ENCODE assay signal across 15 cellular contexts in the genomic region with DNA sequence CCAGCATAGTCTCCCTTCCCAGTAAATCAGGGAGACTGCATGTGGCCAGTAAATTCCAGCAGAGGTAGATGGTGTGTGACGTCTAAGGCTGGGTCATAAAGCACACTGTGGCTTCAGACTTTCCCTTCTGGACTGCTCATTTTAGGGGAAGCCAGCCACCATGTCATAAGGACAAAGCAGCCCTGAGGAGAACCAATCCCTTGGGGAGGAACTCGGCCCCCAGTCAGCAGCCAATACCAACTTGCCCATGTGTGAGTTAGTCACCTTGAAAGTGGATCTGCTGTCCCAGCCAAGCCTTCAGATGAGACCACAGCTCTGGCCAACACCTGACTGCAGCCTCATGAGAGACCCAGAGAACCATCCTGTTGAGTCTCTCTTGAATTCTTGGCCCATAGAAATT. TPM values are rescaled to one million over a fixed set of nuclear protein-coding genes. Genes with fewer than 3 reads are reported as not detected.
DNase-seq lines count a peak whose midpoint lies in the region; ATAC-seq and TF ChIP-seq lines count a peak whose summit lies in the region.
"Had no signal": no experiment of that assay in that cellular context is flagged by ENCODE, and none has a peak within 500 bp of the region (broad histone marks: within the 10 kb centered on the region; RNA-seq: fewer than 3 reads in every experiment).

No MANE protein-coding gene starts in this region.

- peak overlapping the region; percentile 84 for H3K27ac Mint-ChIP-seq in activated CD8-positive, alpha-beta T cell treated with anti-CD3 and anti-CD28 coated beads for 36 hours
- no peak overlapping the region for H3K27ac Mint-ChIP-seq in activated CD8-positive, alpha-beta T cell treated with anti-CD3 and anti-CD28 coated beads, Interleukin-2, amount 10 ng/mL, durations not matched to agents 7 days and 5 days
- peak overlapping the region; percentile 81 for H3K27ac Mint-ChIP-seq in stimulated activated naive CD8-positive, alpha-beta T cell treated with anti-CD3 and anti-CD28 coated beads, Interleukin-15, Interleukin-2, amounts not matched to agents 100 ng/mL and 50 ng/mL, for 24 hours
- H3K27ac Mint-ChIP-seq in activated naive CD8-positive, alpha-beta T cell treated with anti-CD3 and anti-CD28 coated beads for 36 hours: peak overlapping the region; percentile 74
- H3K27ac Mint-ChIP-seq: GM23338 had no signal

- H3K4me1 Mint-ChIP-seq in activated CD8-positive, alpha-beta T cell treated with anti-CD3 and anti-CD28 coated beads for 36 hours (ENCODE audit: low read depth): peaks cover 50% of the 10 kb centered on the region
- peaks cover 28% of the 10 kb centered on the region for H3K4me1 Mint-ChIP-seq in activated CD8-positive, alpha-beta T cell treated with anti-CD3 and anti-CD28 coated beads, Interleukin-2, amount 10 ng/mL, durations not matched to agents 7 days and 5 days (ENCODE audit: low read depth)
- H3K4me1 Mint-ChIP-seq in stimulated activated naive CD8-positive, alpha-beta T cell treated with anti-CD3 and anti-CD28 coated beads, Interleukin-15, Interleukin-2, amounts not matched to agents 100 ng/mL and 50 ng/mL, for 24 hours (ENCODE audit: low read depth): peaks cover 51% of the 10 kb centered on the region
- peaks cover 38% of the 10 kb centered on the region for H3K4me1 Mint-ChIP-seq in activated naive CD8-positive, alpha-beta T cell treated with anti-CD3 and anti-CD28 coated beads for 36 hours

- peak; percentile 48 for DNase-seq in activated CD8-positive, alpha-beta T cell treated with anti-CD3 and anti-CD28 coated beads for 36 hours
- DNase-seq in activated CD8-positive, alpha-beta T cell treated with anti-CD3 and anti-CD28 coated beads, Interleukin-2, amount 10 ng/mL, durations not matched to agents 7 days and 5 days: no peak
- DNase-seq in stimulated activated naive CD8-positive, alpha-beta T cell treated with anti-CD3 and anti-CD28 coated beads, Interleukin-15, Interleukin-2, amounts not matched to agents 100 U/mL and 50 U/mL, for 24 hours: no peak
- no peak for DNase-seq in activated naive CD8-positive, alpha-beta T cell treated with anti-CD3 and anti-CD28 coated beads for 36 hours
- DNase-seq in NCI-H82 (lab: John Stamatoyannopoulos, UW): no peak
- no peak for DNase-seq in caudate nucleus (lab: John Stamatoyannopoulos, UW)
- no peak for DNase-seq in NOMO-1 treated with dmso at 0.1 percent for 144 hours (lab: John Stamatoyannopoulos, UW; ENCODE audit: unreplicated experiment)
- DNase-seq: Caco-2, DMS153, NCI-H1105 treated with DMSO at 0.1 percent for 48 hours, NCI-H187 treated with DMSO at 0.1 percent for 48 hours, PC-9 had no signal

- H3K9me3 Mint-ChIP-seq in activated CD8-positive, alpha-beta T cell treated with anti-CD3 and anti-CD28 coated beads for 36 hours: peaks cover 29% of the 10 kb centered on the region
- peaks cover 11% of the 10 kb centered on the region for H3K9me3 Mint-ChIP-seq in activated CD8-positive, alpha-beta T cell treated with anti-CD3 and anti-CD28 coated beads, Interleukin-2, amount 10 ng/mL, durations not matched to agents 7 days and 5 days (ENCODE audit: insufficient read depth)
- peaks cover 20% of the 10 kb centered on the region for H3K9me3 Mint-ChIP-seq in stimulated activated naive CD8-positive, alpha-beta T cell treated with anti-CD3 and anti-CD28 coated beads, Interleukin-15, Interleukin-2, amounts not matched to agents 100 ng/mL and 50 ng/mL, for 24 hours
- peaks cover 27% of the 10 kb centered on the region for H3K9me3 Mint-ChIP-seq in activated naive CD8-positive, alpha-beta T cell treated with anti-CD3 and anti-CD28 coated beads for 36 hours
- H3K9me3 Mint-ChIP-seq: GM23338 had no signal

- H3K36me3 Mint-ChIP-seq in activated CD8-positive, alpha-beta T cell treated with anti-CD3 and anti-CD28 coated beads for 36 hours (ENCODE audit: low read depth): peaks cover 32% of the 10 kb centered on the region
- peaks cover 11% of the 10 kb centered on the region for H3K36me3 Mint-ChIP-seq in activated CD8-positive, alpha-beta T cell treated with anti-CD3 and anti-CD28 coated beads, Interleukin-2, amount 10 ng/mL, durations not matched to agents 7 days and 5 days (ENCODE audit: low read depth)
- H3K36me3 Mint-ChIP-seq in stimulated activated naive CD8-positive, alpha-beta T cell treated with anti-CD3 and anti-CD28 coated beads, Interleukin-15, Interleukin-2, amounts not matched to agents 100 ng/mL and 50 ng/mL, for 24 hours (ENCODE audit: low read depth): peaks cover 17% of the 10 kb centered on the region
- H3K36me3 Mint-ChIP-seq in activated naive CD8-positive, alpha-beta T cell treated with anti-CD3 and anti-CD28 coated beads for 36 hours: peaks cover 30% of the 10 kb centered on the region

- intact Hi-C loops in activated CD8-positive, alpha-beta T cell treated with anti-CD3 and anti-CD28 coated beads for 36 hours (cut with micrococcal nuclease): no loop called here

- no peak for ATAC-seq in activated CD8-positive, alpha-beta T cell treated with anti-CD3 and anti-CD28 coated beads for 36 hours
- ATAC-seq in activated CD8-positive, alpha-beta T cell treated with anti-CD3 and anti-CD28 coated beads, Interleukin-2, amount 10 ng/mL, durations not matched to agents 7 days and 5 days: no peak
- no peak for ATAC-seq in stimulated activated naive CD8-positive, alpha-beta T cell treated with anti-CD3 and anti-CD28 coated beads, Interleukin-15, Interleukin-2, amounts not matched to agents 100 U/mL and 50 U/mL, for 24 hours
- ATAC-seq: GM23338 had no signal

- peak overlapping the region; percentile 10 for H3K4me3 Mint-ChIP-seq in activated CD8-positive, alpha-beta T cell treated with anti-CD3 and anti-CD28 coated beads for 36 hours
- no peak overlapping the region for H3K4me3 Mint-ChIP-seq in activated CD8-positive, alpha-beta T cell treated with anti-CD3 and anti-CD28 coated beads, Interleukin-2, amount 10 ng/mL, durations not matched to agents 7 days and 5 days
- peak overlapping the region; percentile 17 for H3K4me3 Mint-ChIP-seq in stimulated activated naive CD8-positive, alpha-beta T cell treated with anti-CD3 and anti-CD28 coated beads, Interleukin-15, Interleukin-2, amounts not matched to agents 100 ng/mL and 50 ng/mL, for 24 hours
- no peak overlapping the region for H3K4me3 Mint-ChIP-seq in activated naive CD8-positive, alpha-beta T cell treated with anti-CD3 and anti-CD28 coated beads for 36 hours
- H3K4me3 Mint-ChIP-seq: GM23338 had no signal

- no peaks in the 10 kb centered on the region for H3K27me3 Mint-ChIP-seq in activated CD8-positive, alpha-beta T cell treated with anti-CD3 and anti-CD28 coated beads for 36 hours
- H3K27me3 Mint-ChIP-seq in activated CD8-positive, alpha-beta T cell treated with anti-CD3 and anti-CD28 coated beads, Interleukin-2, amount 10 ng/mL, durations not matched to agents 7 days and 5 days (ENCODE audit: low read depth): no peaks in the 10 kb centered on the region
- no peaks in the 10 kb centered on the region for H3K27me3 Mint-ChIP-seq in stimulated activated naive CD8-positive, alpha-beta T cell treated with anti-CD3 and anti-CD28 coated beads, Interleukin-15, Interleukin-2, amounts not matched to agents 100 ng/mL and 50 ng/mL, for 24 hours
- no peaks in the 10 kb centered on the region for H3K27me3 Mint-ChIP-seq in activated naive CD8-positive, alpha-beta T cell treated with anti-CD3 and anti-CD28 coated beads for 36 hours

- H3K27ac ChIP-seq in caudate nucleus (ENCODE audit: low read depth, low read length): no peak overlapping the region
- H3K27ac ChIP-seq: C4-2B had no signal

- no peak for TF ChIP-seq CTCF in activated CD8-positive, alpha-beta T cell treated with anti-CD3 and anti-CD28 coated beads for 36 hours (IDR thresholded peaks at IDR 0.05)

- CTCF ChIA-PET in activated CD8-positive, alpha-beta T cell treated with anti-CD3 and anti-CD28 coated beads for 36 hours (lab: Charles Lee): no interaction called here
- CTCF ChIA-PET in activated CD8-positive, alpha-beta T cell treated with anti-CD3 and anti-CD28 coated beads, Interleukin-2, amount 10 ng/mL, durations not matched to agents 7 days and 5 days (lab: Charles Lee): no interaction called here

- POLR2A ChIA-PET in activated CD8-positive, alpha-beta T cell treated with anti-CD3 and anti-CD28 coated beads for 36 hours (lab: Charles Lee): interaction anchor here (1.0 to 1.1 kb wide), 2 partner anchors 15 to 195 kb away, joined by 3 read pairs; no protein-coding TSS in a partner anchor
- POLR2A ChIA-PET in activated CD8-positive, alpha-beta T cell treated with anti-CD3 and anti-CD28 coated beads, Interleukin-2, amount 10 ng/mL, durations not matched to agents 7 days and 5 days (lab: Charles Lee): no interaction called here

RNA-seq across cellular contexts. Expression of a gene that starts 14.7 kb away (rescaled TPM):
- 100 to 1,000 TPM; 118 to 120 TPM for total RNA-seq in activated CD8-positive, alpha-beta T cell treated with anti-CD3 and anti-CD28 coated beads for 36 hours
- total RNA-seq in activated CD8-positive, alpha-beta T cell treated with anti-CD3 and anti-CD28 coated beads, Interleukin-2, amount 10 ng/mL, durations not matched to agents 7 days and 5 days: 10 to 100 TPM; 20.8 to 21.1 TPM
- 10 to 100 TPM; 74.9 to 77.8 TPM for total RNA-seq in activated naive CD8-positive, alpha-beta T cell treated with anti-CD3 and anti-CD28 coated beads for 36 hours

RNA-seq across cellular contexts. Expression of a gene that starts 35.2 kb away (rescaled TPM):
- total RNA-seq in activated CD8-positive, alpha-beta T cell treated with anti-CD3 and anti-CD28 coated beads for 36 hours: 1 to 10 TPM; 1.7 to 2.8 TPM
- total RNA-seq in activated CD8-positive, alpha-beta T cell treated with anti-CD3 and anti-CD28 coated beads, Interleukin-2, amount 10 ng/mL, durations not matched to agents 7 days and 5 days: not detected
- total RNA-seq in activated naive CD8-positive, alpha-beta T cell treated with anti-CD3 and anti-CD28 coated beads for 36 hours: under 1 TPM; 0.88 to 0.89 TPM

RNA-seq across cellular contexts. Expression of a gene that starts 52.7 kb away (rescaled TPM):
- 10 to 100 TPM; 42.9 to 43.4 TPM for total RNA-seq in activated CD8-positive, alpha-beta T cell treated with anti-CD3 and anti-CD28 coated beads for 36 hours
- total RNA-seq in activated CD8-positive, alpha-beta T cell treated with anti-CD3 and anti-CD28 coated beads, Interleukin-2, amount 10 ng/mL, durations not matched to agents 7 days and 5 days: 10 to 100 TPM; 51.7 to 55.4 TPM
- total RNA-seq in activated naive CD8-positive, alpha-beta T cell treated with anti-CD3 and anti-CD28 coated beads for 36 hours: 10 to 100 TPM; 36.5 to 38.6 TPM

Comparison
In these comparisons a context has a peak if more than half of its experiments do, and no peak if none do; other contexts are left out.
1. H3K4me3 Mint-ChIP-seq: peak in activated CD8-positive, alpha-beta T cell treated with anti-CD3 and anti-CD28 coated beads for 36 hours (single experiment) and stimulated activated naive CD8-positive, alpha-beta T cell treated with anti-CD3 and anti-CD28 coated beads, Interleukin-15, Interleukin-2, amounts not matched to agents 100 ng/mL and 50 ng/mL, for 24 hours (single experiment); none in activated CD8-positive, alpha-beta T cell treated with anti-CD3 and anti-CD28 coated beads, Interleukin-2, amount 10 ng/mL, durations not matched to agents 7 days and 5 days (single experiment) and activated naive CD8-positive, alpha-beta T cell treated with anti-CD3 and anti-CD28 coated beads for 36 hours (single experiment).